In genomic region chr15:60421544-60421943, GRCh38 we compare ENCODE assay signal across 14 cellular contexts. TPM values are rescaled to one million over a fixed set of nuclear protein-coding genes. Genes with fewer than 3 reads are reported as not detected.
DNase-seq lines count a peak whose midpoint lies in the region; ATAC-seq and TF ChIP-seq lines count a peak whose summit lies in the region.
"Had no signal": no experiment of that assay in that cellular context is flagged by ENCODE, and none has a peak within 500 bp of the region (broad histone marks: within the 10 kb centered on the region; RNA-seq: fewer than 3 reads in every experiment).

No MANE protein-coding gene starts in this region.

- H3K9me3 ChIP-seq in smooth muscle cell (replicated peaks; ENCODE audit: low read depth), result no peaks in the 10 kb centered on the region
- H3K9me3 ChIP-seq: lower lobe of right lung, SJCRH30, tibial artery had no signal

- no peaks in the 10 kb centered on the region for H3K27me3 ChIP-seq in smooth muscle cell (ENCODE audit: low read depth)
- H3K27me3 ChIP-seq: SJCRH30, tibial artery had no signal

- H3K79me2 ChIP-seq in smooth muscle cell (ENCODE audit: low read depth), result no peaks in the 10 kb centered on the region

- H3K4me3 ChIP-seq in fibroblast of pulmonary artery (replicated peaks; ENCODE audit: low read depth, low read length), result no peak overlapping the region
- no peak overlapping the region for H3K4me3 ChIP-seq in smooth muscle cell
- H3K4me3 ChIP-seq: lower lobe of right lung, SJCRH30, tibial artery had no signal

- H3K9ac ChIP-seq in smooth muscle cell (ENCODE audit: low read depth), result peak overlapping the region; percentile 84

- peak; percentile 87 for DNase-seq in HT1080 (ENCODE audit: low read depth)
- peak; percentile 73 for DNase-seq in amniotic epithelial cell (ENCODE audit: low read depth)
- DNase-seq in fibroblast of pulmonary artery (ENCODE audit: low read depth), result peak; percentile 86
- no peak for DNase-seq in smooth muscle cell (lab: John Stamatoyannopoulos, UW; ENCODE audit: unreplicated experiment)
- no peak for DNase-seq in activated naive CD4-positive, alpha-beta T cell (lab: John Stamatoyannopoulos, UW)
- DNase-seq in GM19240 (ENCODE audit: insufficient read length, low spot score), result no peak
- DNase-seq: GF-D8, lower lobe of right lung, NCI-H2171 treated with DMSO at 0.1 percent for 48 hours, nephron progenitor cell, retina, SJCRH30, tibial artery had no signal

- TF ChIP-seq CTCF in fibroblast of pulmonary artery (IDR thresholded peaks at IDR 0.05; ENCODE audit: low read length, missing control alignments) (no peak), smooth muscle cell (IDR thresholded peaks at IDR 0.05; ENCODE audit: borderline replicate concordance, insufficient read depth, poor library complexity, severe bottlenecking) (no peak)

- peak overlapping the region; percentile 72 for H3K4me2 ChIP-seq in smooth muscle cell

- no peaks in the 10 kb centered on the region for H3K36me3 ChIP-seq in smooth muscle cell (ENCODE audit: low read depth)
- H3K36me3 ChIP-seq: lower lobe of right lung, SJCRH30, tibial artery had no signal

- peak overlapping the region; percentile 97 for H3K27ac ChIP-seq in smooth muscle cell (ENCODE audit: low read depth)
- H3K27ac ChIP-seq: lower lobe of right lung, SJCRH30 had no signal

- peaks cover 13% of the 10 kb centered on the region for H3F3A ChIP-seq in smooth muscle cell (ENCODE audit: low read depth)

- no peak for ATAC-seq in GM21528 (IDR thresholded peaks at IDR 0.05; ENCODE audit: low FRiP score, unreplicated experiment)
- ATAC-seq: lower lobe of right lung had no signal

- H3K4me1 ChIP-seq in smooth muscle cell (ENCODE audit: low read depth), result peaks cover 17% of the 10 kb centered on the region

- no peaks in the 10 kb centered on the region for H4K20me1 ChIP-seq in smooth muscle cell (ENCODE audit: low read depth)

- 3% methylated on average over 1 of the region's 1 CpG for WGBS in smooth muscle cell (ENCODE audit: low lambda C conversion rate)

- H2AFZ ChIP-seq in smooth muscle cell (ENCODE audit: low read depth), result no peak overlapping the region

RNA-seq across cellular contexts. Expression of gene ANXA2, which starts 23.8 kb away (rescaled TPM):
- total RNA-seq in HT1080 (2014; rRNA removed; shearing (Covaris generic)), result 3,876 and 3,948 TPM in 2 replicates
- polyA plus RNA-seq in HT1080 (2015; cell fraction: cytosol; rRNA removed), result 3,764 and 3,966 TPM in 2 replicates
- 5,018 and 5,424 TPM in 2 replicates for polyA plus RNA-seq in HT1080 (2015; cell fraction: nucleus; rRNA removed)
- total RNA-seq in smooth muscle cell, result 2,380 and 2,477 TPM in 2 replicates
- polyA plus RNA-seq in smooth muscle cell, result 2,665 and 3,194 TPM in 2 replicates

RNA-seq across cellular contexts. Expression of gene ICE2, which starts 57.4 kb away (rescaled TPM):
- total RNA-seq in HT1080 (2014; rRNA removed; shearing (Covaris generic)), result 13.5 and 17.0 TPM in 2 replicates
- polyA plus RNA-seq in HT1080 (2015; cell fraction: cytosol; rRNA removed), result 31.6 and 31.9 TPM in 2 replicates
- polyA plus RNA-seq in HT1080 (2015; cell fraction: nucleus; rRNA removed), result 55.3 and 60.4 TPM in 2 replicates
- total RNA-seq in smooth muscle cell, result 17.3 and 30.7 TPM in 2 replicates
- 15.2 and 19.5 TPM in 2 replicates for polyA plus RNA-seq in smooth muscle cell

Comparison
In these comparisons a context has a peak if more than half of its experiments do, and no peak if none do; other contexts are left out.
1. DNase-seq: peak in HT1080 (single experiment), amniotic epithelial cell (single experiment) and fibroblast of pulmonary artery (single experiment); none in smooth muscle cell (single experiment), activated naive CD4-positive, alpha-beta T cell (0 of 4) and GM19240 (single experiment).